ENCODE assay signal across 6 cellular contexts in genomic region chr5:154140381-154140780, GRCh38.
"Had no signal": no experiment of that assay in that cellular context is flagged by ENCODE, and none has a peak within 500 bp of the region (broad histone marks: within the 10 kb centered on the region; RNA-seq: fewer than 3 reads in every experiment).

No MANE protein-coding gene starts in this region.

- DNase-seq: HFFc6, IMR-90 had no signal

- H3K4me3 ChIP-seq: GM23338, HAP-1, K562 had no signal

- H3K4me1 ChIP-seq: HAP-1 had no signal

- H3K9me3 Mint-ChIP-seq: GM23338, HFFc6 had no signal

- ATAC-seq: GM23338, HCT116, K562 had no signal

- H3K4me3 Mint-ChIP-seq: GM23338, HFFc6 had no signal

- H3K9me3 ChIP-seq: HAP-1 had no signal

- H3K36me3 ChIP-seq: HAP-1 had no signal

- H3K27ac Mint-ChIP-seq: GM23338, HFFc6 had no signal
